In genomic region chr2:28566441-28567075, GRCh38 we compare ENCODE assay signal across 8 cellular contexts.
DNase-seq lines count a peak whose midpoint lies in the region; ATAC-seq, FAIRE-seq and TF ChIP-seq lines count a peak whose summit lies in the region.

No MANE protein-coding gene starts in this region.

- H3K9ac ChIP-seq in HUES48 (ENCODE audit: low read depth, low read length) (peak overlapping the region; percentile 56), NT2/D1 (ENCODE audit: insufficient read length, low read depth) (peak overlapping the region; percentile 70), endothelial cell of umbilical vein (replicated peaks; ENCODE audit: extremely low read depth, insufficient read depth, low read length) (peak overlapping the region; percentile 81)

- no peak for TF ChIP-seq POLR2A in endothelial cell of umbilical vein (IDR thresholded peaks at IDR 0.05; ENCODE audit: low read depth, low read length)

- no peak overlapping the region for H3K27ac ChIP-seq in HUES48 (ENCODE audit: low read depth, low read length)
- no peak overlapping the region for H3K27ac ChIP-seq in endothelial cell of umbilical vein (ENCODE audit: insufficient read depth, low read depth, low read length)

- no peaks in the 10 kb centered on the region for H3K4me1 ChIP-seq in HUES48 (ENCODE audit: control insufficient read depth, insufficient read depth, low read length)
- no peaks in the 10 kb centered on the region for H3K4me1 ChIP-seq in NT2/D1 (ENCODE audit: insufficient read depth, insufficient read length)
- H3K4me1 ChIP-seq in endothelial cell of umbilical vein (ENCODE audit: control insufficient read depth, extremely low read depth, insufficient read depth, low read length): peaks cover 2% of the 10 kb centered on the region

- intact Hi-C loops in Calu3 (cut with micrococcal nuclease; ENCODE audit: unreplicated experiment): loop anchor here (1.0 to 5.0 kb wide), 2 partner anchors 46 to 187 kb away; no protein-coding TSS in a partner anchor
- intact Hi-C loops in endothelial cell of umbilical vein (cut with micrococcal nuclease): loop anchor here (1.0 to 10.0 kb wide), 14 partner anchors 18 to 863 kb away; partner anchors contain the start of genes TRMT61B and WDR43

- no peaks in the 10 kb centered on the region for H4K20me1 ChIP-seq in endothelial cell of umbilical vein (replicated peaks; ENCODE audit: control insufficient read depth, extremely low read depth, insufficient read depth, low read length)

- CTCF ChIA-PET in Calu3 (lab: Charles Lee) (interaction anchor here (0.6 to 2.0 kb wide), 10 partner anchors 10 to 885 kb away, joined by 3 to 20 read pairs (median 5); no protein-coding TSS in a partner anchor), endothelial cell of umbilical vein (lab: Charles Lee) (interaction anchor here (0.6 to 5.0 kb wide), 44 partner anchors 8 to 863 kb away, joined by 3 to 96 read pairs (median 4); partner anchors contain the start of gene PPP1CB)

- H3K9me3 ChIP-seq in HUES48 (ENCODE audit: control insufficient read depth, insufficient read depth, low read length) (no peaks in the 10 kb centered on the region), NT2/D1 (ENCODE audit: insufficient read depth, low read length) (peaks cover 11% of the 10 kb centered on the region; the same call in 1 of the 2 replicates), endothelial cell of umbilical vein (replicated peaks; ENCODE audit: control insufficient read depth, insufficient read depth, low read length) (no peaks in the 10 kb centered on the region)

- DNase-seq in Calu3 (peak; percentile 93), NT2/D1 (ENCODE audit: low read depth, low spot score) (peak; percentile 71), activated T-cell treated with anti-CD3 and anti-CD28 coated beads for 1 hour (ENCODE audit: low read depth) (peak; percentile 85), endothelial cell of umbilical vein (ENCODE audit: low read depth, low spot score) (peak; percentile 85), middle frontal gyrus (ENCODE audit: extremely low spot score, low spot score) (peak; percentile 77)
- DNase-seq in stimulated activated CD8-positive, alpha-beta memory T cell treated with anti-CD3 and anti-CD28 coated beads, Interleukin-2, amount 100 ng/mL, for 1 hour (ENCODE audit: low read depth in 2 of 2): peak; percentile 85

- POLR2A ChIA-PET in endothelial cell of umbilical vein (lab: Charles Lee): interaction anchor here (0.6 to 1.4 kb wide), 3 partner anchors 40 to 188 kb away, joined by 6 to 18 read pairs (median 9); partner anchors contain the start of gene PPP1CB

- peak overlapping the region; percentile 26 for H3K27ac Mint-ChIP-seq in Calu3 (ENCODE audit: unreplicated experiment)

- BruUV-seq in Calu3 (replicated peaks; lab: Mats Ljungman, UMichigan) (no TSS peak), endothelial cell of umbilical vein (replicated peaks; lab: Mats Ljungman, UMichigan) (TSS peak; percentile 67)

- peak; percentile 83 for ATAC-seq in GM21447 (IDR thresholded peaks at IDR 0.05; ENCODE audit: unreplicated experiment)

- dilution Hi-C loops in endothelial cell of umbilical vein (cut with MboI; ENCODE audit: extremely low pct_ligation_motif_present, low sequenced_read_pairs): no loop called here

- H3K27me3 ChIP-seq in HUES48 (ENCODE audit: control insufficient read depth, insufficient read depth, low read length) (peaks cover 16% of the 10 kb centered on the region; the same call in 1 of the 2 replicates), NT2/D1 (ENCODE audit: insufficient read depth, insufficient read length) (peaks cover 16% of the 10 kb centered on the region), endothelial cell of umbilical vein (ENCODE audit: control insufficient read depth in 2 of 2, insufficient read depth in 2 of 2, low read length in 2 of 2) (no peaks in the 10 kb centered on the region)

- H3K36me3 ChIP-seq in HUES48 (ENCODE audit: control insufficient read depth, insufficient read depth, low read length) (no peaks in the 10 kb centered on the region), NT2/D1 (ENCODE audit: insufficient read depth, insufficient read length, low read length) (no peaks in the 10 kb centered on the region), endothelial cell of umbilical vein (ENCODE audit: control insufficient read depth in 2 of 2, extremely low read depth in 1 of 2, insufficient read depth in 2 of 2, low read length in 2 of 2) (no peaks in the 10 kb centered on the region)

- H3K4me3 Mint-ChIP-seq in Calu3 (ENCODE audit: low read depth, unreplicated experiment): peak overlapping the region; percentile 75

- peak; percentile 99 for TF ChIP-seq CTCF in Calu3 (IDR thresholded peaks at IDR 0.05; ENCODE audit: unreplicated experiment)
- TF ChIP-seq CTCF in endothelial cell of umbilical vein (IDR thresholded peaks at IDR 0.05; ENCODE audit: extremely low read depth in 1 of 2, insufficient read depth in 1 of 2, low read depth in 1 of 2, low read length in 2 of 2): peak; percentile 98 to 100

- H3K36me3 Mint-ChIP-seq in Calu3 (ENCODE audit: insufficient read depth, unreplicated experiment): peaks cover 10% of the 10 kb centered on the region

- peak; percentile 80 for FAIRE-seq in endothelial cell of umbilical vein (lab: Jason Lieb, UNC)

- no peaks in the 10 kb centered on the region for H3K4me1 Mint-ChIP-seq in Calu3 (ENCODE audit: low read depth, unreplicated experiment)

- no peaks in the 10 kb centered on the region for H3K27me3 Mint-ChIP-seq in Calu3 (ENCODE audit: unreplicated experiment)

- peak overlapping the region; percentile 83 for H3K4me3 ChIP-seq in HUES48 (ENCODE audit: low read depth, low read length)
- H3K4me3 ChIP-seq in NT2/D1 (ENCODE audit: insufficient read length, low read depth): peak overlapping the region; percentile 50
- H3K4me3 ChIP-seq in endothelial cell of umbilical vein (replicated peaks in 1 of 3; ENCODE audit: insufficient read depth in 1 of 3, low read depth in 1 of 3, low read length in 3 of 3): peak overlapping the region; percentile 42 to 77 (median 58)

- H3K9me1 ChIP-seq in endothelial cell of umbilical vein (replicated peaks; ENCODE audit: control insufficient read depth, extremely low read depth, insufficient read depth, low read length): no peaks in the 10 kb centered on the region

- H3K79me2 ChIP-seq in endothelial cell of umbilical vein (ENCODE audit: control insufficient read depth, insufficient read depth, low read length): no peaks in the 10 kb centered on the region

- no peaks in the 10 kb centered on the region for H3K9me3 Mint-ChIP-seq in Calu3 (ENCODE audit: low read depth, unreplicated experiment)

- peak overlapping the region; percentile 99 for H2AFZ ChIP-seq in endothelial cell of umbilical vein (ENCODE audit: low read depth, low read length)

- peak overlapping the region; percentile 88 for H3K4me2 ChIP-seq in endothelial cell of umbilical vein (ENCODE audit: insufficient read depth, low read length)

TF ChIP-seq in endothelial cell of umbilical vein, 7 proteins besides CTCF, POLR2A, EP300 and RAD21:
- TF ChIP-seq MYC (IDR thresholded peaks at IDR 0.05; ENCODE audit: low read depth, low read length): no peak
- no peak for TF ChIP-seq POLR2AphosphoS5 (IDR thresholded peaks at IDR 0.05; ENCODE audit: insufficient read depth, low read depth, low read length)
- no peak for TF ChIP-seq EZH2 (IDR thresholded peaks at IDR 0.05; ENCODE audit: borderline replicate concordance, low read depth, low read length, severe bottlenecking)
- TF ChIP-seq GATA2 (IDR thresholded peaks at IDR 0.05; ENCODE audit: insufficient read depth, insufficient read length, low read depth, low read length): no peak
- TF ChIP-seq FOS (IDR thresholded peaks at IDR 0.05; ENCODE audit: borderline replicate concordance, insufficient read depth, low read length): no peak
- TF ChIP-seq, protein P1, sequence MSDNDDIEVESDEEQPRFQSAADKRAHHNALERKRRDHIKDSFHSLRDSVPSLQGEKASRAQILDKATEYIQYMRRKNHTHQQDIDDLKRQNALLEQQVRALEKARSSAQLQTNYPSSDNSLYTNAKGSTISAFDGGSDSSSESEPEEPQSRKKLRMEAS (IDR thresholded peaks at IDR 0.05; ENCODE audit: insufficient read depth, insufficient read length): no peak
